1 cellular context compared by ENCODE assay signal in genomic region chr4:101871962-101872676, GRCh38.
TF ChIP-seq lines count a peak whose summit lies in the region.

No MANE protein-coding gene starts in this region.

TF ChIP-seq in GM23338, 12 proteins besides CTCF, POLR2A, EP300 and RAD21:
- TF ChIP-seq REST (IDR thresholded peaks at IDR 0.05; ENCODE audit: unreplicated experiment) (no peak), STAT1 (IDR thresholded peaks at IDR 0.05; ENCODE audit: unreplicated experiment) (no peak), ETS1 (IDR thresholded peaks at IDR 0.05) (no peak), ZNF331 (CRISPR knock-in tag; IDR thresholded peaks at IDR 0.05; ENCODE audit: low read depth) (no peak), ZNF114 (CRISPR knock-in tag; IDR thresholded peaks at IDR 0.05) (no peak), JUNB (IDR thresholded peaks at IDR 0.05; ENCODE audit: unreplicated experiment) (no peak), EZH2 (IDR thresholded peaks at IDR 0.05; ENCODE audit: low read depth, unreplicated experiment) (no peak)
